ENCODE assay signal across 14 cellular contexts in the genomic region with DNA sequence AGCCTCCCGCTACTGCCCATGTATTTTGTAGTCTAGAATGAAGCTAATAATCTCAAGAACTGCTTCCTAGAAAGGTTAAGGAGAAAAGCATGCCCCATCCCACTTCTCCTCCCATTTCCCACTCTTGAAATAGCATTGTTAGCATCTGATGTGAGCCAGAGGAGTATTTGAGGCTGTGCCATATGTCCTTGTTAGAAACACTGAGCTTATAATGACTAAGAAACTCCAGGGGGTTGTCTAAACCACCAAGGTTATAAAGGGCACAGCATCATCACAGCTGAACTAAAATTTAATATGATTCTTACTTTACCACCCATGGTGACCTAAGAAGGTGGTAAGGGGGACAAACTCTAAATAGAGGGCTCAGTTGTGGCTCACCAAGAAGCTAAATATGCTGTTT. TPM values are rescaled to one million over a fixed set of nuclear protein-coding genes. Genes with fewer than 3 reads are reported as not detected.
DNase-seq lines count a peak whose midpoint lies in the region; FAIRE-seq and TF ChIP-seq lines count a peak whose summit lies in the region.
"Had no signal": no experiment of that assay in that cellular context is flagged by ENCODE, and none has a peak within 500 bp of the region (broad histone marks: within the 10 kb centered on the region; RNA-seq: fewer than 3 reads in every experiment).

No MANE protein-coding gene starts in this region.

- H3K27ac Mint-ChIP-seq in CD14-positive monocyte = no peak overlapping the region
- H3K27ac Mint-ChIP-seq: natural killer cell treated with Interleukin-12 subunit alpha and Interleukin-12 subunit beta and Interleukin-15 and Interleukin-18, amount 100 ng/mL, for 72 hours had no signal

- no peaks in the 10 kb centered on the region for H4K20me1 ChIP-seq in fibroblast of lung (ENCODE audit: control insufficient read depth, extremely low read depth, insufficient read depth, low read length)

- no peak for FAIRE-seq in frontal cortex (lab: Jason Lieb, UNC)
- FAIRE-seq: keratinocyte had no signal

- H3K27me3 Mint-ChIP-seq in CD14-positive monocyte (ENCODE audit: low read depth in 3 of 3) = no peaks in the 10 kb centered on the region
- H3K27me3 Mint-ChIP-seq: natural killer cell treated with Interleukin-12 subunit alpha and Interleukin-12 subunit beta and Interleukin-15 and Interleukin-18, amount 100 ng/mL, for 72 hours had no signal

- no peak overlapping the region for H3K9ac ChIP-seq in fibroblast of lung (ENCODE audit: insufficient read depth, low read length)

- no peaks in the 10 kb centered on the region for H3K36me3 Mint-ChIP-seq in CD14-positive monocyte

- H3K9me3 Mint-ChIP-seq in CD14-positive monocyte = peaks cover 5 to 18% (median 7%) of the 10 kb centered on the region in 7 donors
- H3K9me3 Mint-ChIP-seq: natural killer cell treated with Interleukin-12 subunit alpha and Interleukin-12 subunit beta and Interleukin-15 and Interleukin-18, amount 100 ng/mL, for 72 hours had no signal

- H3K36me3 ChIP-seq in fibroblast of lung (ENCODE audit: control insufficient read depth, insufficient read depth, low read length) (no peaks in the 10 kb centered on the region), testis (ENCODE audit: low read depth, missing control alignments) (no peaks in the 10 kb centered on the region)

- peak overlapping the region; percentile 24 for H3K27ac ChIP-seq in fibroblast of lung (ENCODE audit: insufficient read depth, low read length)
- peak overlapping the region in 1 of 2 donors; percentile 62 for H3K27ac ChIP-seq in testis

- H3K4me1 ChIP-seq in fibroblast of lung (ENCODE audit: control insufficient read depth, extremely low read depth, insufficient read depth, low read length) (peaks cover 13% of the 10 kb centered on the region), testis (peaks cover 14% of the 10 kb centered on the region)

- no peak for TF ChIP-seq POLR2A in testis (IDR thresholded peaks at IDR 0.05)

- H3K4me3 Mint-ChIP-seq in CD14-positive monocyte = no peak overlapping the region
- H3K4me3 Mint-ChIP-seq: natural killer cell treated with Interleukin-12 subunit alpha and Interleukin-12 subunit beta and Interleukin-15 and Interleukin-18, amount 100 ng/mL, for 72 hours had no signal

- H3K4me3 ChIP-seq in fibroblast of lung (replicated peaks in 1 of 4; ENCODE audit: control extremely low read depth in 1 of 4, insufficient read depth in 1 of 4, low read depth in 3 of 4, low read length in 4 of 4) (no peak overlapping the region), testis (no peak overlapping the region)

- H3K9me3 ChIP-seq in fibroblast of lung (ENCODE audit: control insufficient read depth, insufficient read depth, low read depth, low read length) (no peaks in the 10 kb centered on the region), testis (no peaks in the 10 kb centered on the region)

- DNase-seq in GM03348 (ENCODE audit: low spot score) = peak; percentile 44
- DNase-seq in NCI-H2227 (lab: John Stamatoyannopoulos, UW; ENCODE audit: unreplicated experiment) = peak; percentile 9
- peak; percentile 81 to 95 for DNase-seq in fibroblast of lung (ENCODE audit: low read depth in 2 of 2)
- DNase-seq in smooth muscle cell of the brain vasculature (ENCODE audit: low read depth, low spot score) = peak; percentile 87
- DNase-seq in testis = no peak
- no peak for DNase-seq in frontal cortex (ENCODE audit: low spot score in 2 of 2)
- no peak for DNase-seq in CD14-positive monocyte (ENCODE audit: low spot score)
- DNase-seq: amniotic stem cell, DND-41, NCI-H187, OCI-M1 had no signal

- intact Hi-C loops in testis (cut with DNase I; ENCODE audit: low total_unique reads) (no loop called here), CD14-positive monocyte (cut with micrococcal nuclease) (no loop called here)

- 76 to 78% methylated on average over 1 of the region's 1 CpG for WGBS in testis, 2 donors

- no peaks in the 10 kb centered on the region for H3K27me3 ChIP-seq in fibroblast of lung (ENCODE audit: control insufficient read depth, insufficient read depth, low read length)
- no peaks in the 10 kb centered on the region for H3K27me3 ChIP-seq in testis

- H3K4me2 ChIP-seq in fibroblast of lung (ENCODE audit: extremely low read depth, insufficient read depth, low read length) = no peak overlapping the region

- H2AFZ ChIP-seq in fibroblast of lung (ENCODE audit: low read length) = no peak overlapping the region

- H3K79me2 ChIP-seq in fibroblast of lung (ENCODE audit: control insufficient read depth, insufficient read depth, low read length) = no peaks in the 10 kb centered on the region

- TF ChIP-seq CTCF in fibroblast of lung (conservative IDR thresholded peaks at IDR 0.05 in 1 of 2, IDR thresholded peaks at IDR 0.05 in 1 of 2; ENCODE audit: low read depth in 1 of 2, low read length in 2 of 2) (no peak), testis (IDR thresholded peaks at IDR 0.05) (no peak), CD14-positive monocyte (IDR thresholded peaks at IDR 0.05) (no peak)

- no peaks in the 10 kb centered on the region for H3K4me1 Mint-ChIP-seq in CD14-positive monocyte

RNA-seq across cellular contexts. Expression of gene TSPYL6, which starts 16.6 kb away (rescaled TPM):
- total RNA-seq in fibroblast of lung (not detected in 2 replicates), testis (10 to 100 TPM; 37.9 to 38.3 TPM), frontal cortex (not detected)
- polyA plus RNA-seq in fibroblast of lung (not detected in 2 replicates), testis (ENCODE audit: insufficient read depth, low read depth, low replicate concordance) (53.9 TPM), CD14-positive monocyte (not detected)
- not detected in 2 replicates for polyA plus RNA-seq in fibroblast of lung (2012)
- polyA minus RNA-seq in fibroblast of lung (ENCODE audit: low replicate concordance) = not detected in 2 replicates
- total RNA-seq: natural killer cell treated with Interleukin-12 subunit alpha and Interleukin-12 subunit beta and Interleukin-15 and Interleukin-18, amount 100 ng/mL, for 72 hours; T-helper 2 cell treated with Interferon-gamma antibody and Interleukin-4, amounts not matched to agents 100 ng/mL and 5 ng/mL, for 36 hours had no signal
- polyA plus RNA-seq: keratinocyte had no signal

Comparison
In these comparisons a context has a peak if more than half of its experiments do, and no peak if none do; other contexts are left out.
1. DNase-seq: peak in GM03348 (single experiment), NCI-H2227 (single experiment), fibroblast of lung (2 of 2) and smooth muscle cell of the brain vasculature (single experiment); none in testis (single experiment), frontal cortex (0 of 2) and CD14-positive monocyte (single experiment).
2. RNA of gene TSPYL6, which starts 16.6 kb away (total RNA-seq): 37.9 to 38.3 TPM in testis; not detected in fibroblast of lung and not detected in frontal cortex (single experiment); every median in the first group is over 10 times any median in the second.